In genomic region chr9:126148994-126149393, GRCh38 we compare ENCODE assay signal across 18 cellular contexts.
DNase-seq lines count a peak whose midpoint lies in the region; ATAC-seq and TF ChIP-seq lines count a peak whose summit lies in the region.
"Had no signal": no experiment of that assay in that cellular context is flagged by ENCODE, and none has a peak within 500 bp of the region (broad histone marks: within the 10 kb centered on the region; RNA-seq: fewer than 3 reads in every experiment).

No MANE protein-coding gene starts in this region.

- no peaks in the 10 kb centered on the region for H3K9me3 ChIP-seq in H9 (ENCODE audit: control insufficient read depth, low read depth, low read length)
- no peaks in the 10 kb centered on the region for H3K9me3 ChIP-seq in spleen
- H3K9me3 ChIP-seq in neural progenitor cell (ENCODE audit: low read depth) = no peaks in the 10 kb centered on the region

- no peak overlapping the region for H3K4me2 ChIP-seq in H9 (ENCODE audit: insufficient read depth, insufficient read length, low read length)
- no peak overlapping the region for H3K4me2 ChIP-seq in neural progenitor cell

- in situ Hi-C loops in GM13977 (cut with MboI; ENCODE audit: low pct_unique_long_range_greater_than_20kb, low sequenced_read_pairs, unreplicated experiment) = no loop called here

- no peak overlapping the region for H3K56ac ChIP-seq in H9 (ENCODE audit: insufficient read length, low read depth, low read length)

- no peak overlapping the region for H2BK12ac ChIP-seq in H9 (ENCODE audit: insufficient read length, low read depth, low read length)

- H4K91ac ChIP-seq in H9 (ENCODE audit: insufficient read length, low read depth, low read length) = no peak overlapping the region

- peak; percentile 0 for DNase-seq in AG08396 (ENCODE audit: low spot score)
- peak; percentile 5 for DNase-seq in H9
- peak; percentile 31 for DNase-seq in left lobe of liver (ENCODE audit: low spot score)
- DNase-seq in spleen = peak; percentile 12
- DNase-seq in neural progenitor cell (ENCODE audit: low spot score) = no peak
- no peak for DNase-seq in GM13977 (ENCODE audit: low spot score)
- DNase-seq in amygdala (lab: John Stamatoyannopoulos, UW) = no peak
- DNase-seq: HFFc6; IMR-90; Karpas-422; NCI-H1092; NCI-H146; NCI-H2081 treated with DMSO at 0.1 percent for 48 hours; NCI-H510A; NCI-H748 treated with DMSO at 0.1 percent for 48 hours; NK-92 treated with Interleukin-12 subunit alpha and Interleukin-12 subunit beta, amount 100 ng/mL, for 24 hours had no signal

- no peaks in the 10 kb centered on the region for H3K79me1 ChIP-seq in H9 (ENCODE audit: insufficient read depth, low read depth, low read length, poor library complexity, severe bottlenecking)

- no CpG with 5 or more reads among the region's 4 CpGs for whole genome bisulfite sequencing in H9 (ENCODE audit: extremely low coverage, insufficient read length, low lambda C conversion rate)
- 73 to 95% (median 82%) methylated on average over 1 to 4 of the region's 4 CpGs for WGBS in spleen, 5 donors

- H3K9ac ChIP-seq in H9 (ENCODE audit: extremely low read depth, insufficient read length, low read length) (no peak overlapping the region), neural progenitor cell (no peak overlapping the region)

- no peak overlapping the region for H3K23ac ChIP-seq in H9 (ENCODE audit: insufficient read length, low read depth, low read length)

- no peak overlapping the region for H3T11ph ChIP-seq in H9 (ENCODE audit: low read length)

- H3K27ac ChIP-seq in H9 (ENCODE audit: insufficient read length, low read depth, low read length) = no peak overlapping the region
- H3K27ac ChIP-seq in spleen = no peak overlapping the region
- no peak overlapping the region for H3K27ac ChIP-seq in neural progenitor cell
- H3K27ac ChIP-seq: C4-2B, SK-N-MC had no signal

- H2BK15ac ChIP-seq in H9 (ENCODE audit: low read depth, low read length) = no peak overlapping the region

- no peak overlapping the region for H4K5ac ChIP-seq in H9 (ENCODE audit: insufficient read length, low read depth, low read length)

- peaks cover 16 to 18% of the 10 kb centered on the region in 2 experiments for H3K4me1 Mint-ChIP-seq in H9
- peaks cover 21% of the 10 kb centered on the region for H3K4me1 Mint-ChIP-seq in neural progenitor cell

- H3K4me3 ChIP-seq in spleen = no peak overlapping the region
- H3K4me3 ChIP-seq in neural progenitor cell = no peak overlapping the region
- H3K4me3 ChIP-seq: SK-N-MC had no signal

- no peak overlapping the region for H2BK20ac ChIP-seq in H9 (ENCODE audit: low read depth, low read length, poor library complexity, severe bottlenecking)

- TF ChIP-seq CTCF in H9 (conservative IDR thresholded peaks at IDR 0.05) (no peak), spleen (IDR thresholded peaks at IDR 0.05 in 8 of 11, conservative IDR thresholded peaks at IDR 0.05 in 3 of 11) (no peak), neural progenitor cell (IDR thresholded peaks at IDR 0.05) (no peak), GM13977 (IDR thresholded peaks at IDR 0.05; ENCODE audit: extremely low read depth, insufficient read depth, missing control alignments) (no peak)

- no peak overlapping the region for H3K14ac ChIP-seq in H9 (ENCODE audit: insufficient read depth, low read length)

- no peak overlapping the region for H3K4ac ChIP-seq in H9 (ENCODE audit: low read depth, low read length)

- no peaks in the 10 kb centered on the region for H3K36me3 ChIP-seq in spleen
- no peaks in the 10 kb centered on the region for H3K36me3 ChIP-seq in neural progenitor cell

- no peak overlapping the region for H2BK5ac ChIP-seq in H9 (ENCODE audit: insufficient read length, low read length)

- H3F3A ChIP-seq in neural progenitor cell (ENCODE audit: low read depth) = no peaks in the 10 kb centered on the region

- H3K27me3 ChIP-seq in H9 (ENCODE audit: insufficient read depth, low read length) (peaks cover 7% of the 10 kb centered on the region; the same call in 1 of the 2 replicates), spleen (replicated peaks in 1 of 7) (peaks cover 0 to 31% (median 0%) of the 10 kb centered on the region in 7 donors), neural progenitor cell (peaks cover 17% of the 10 kb centered on the region)

- no peak overlapping the region for H3K4me3 Mint-ChIP-seq in H9
- no peak overlapping the region for H3K4me3 Mint-ChIP-seq in neural progenitor cell
- H3K4me3 Mint-ChIP-seq: HFFc6 had no signal

- H3K79me2 ChIP-seq in H9 (ENCODE audit: insufficient read depth, low read length) (no peaks in the 10 kb centered on the region), neural progenitor cell (ENCODE audit: low read depth) (no peaks in the 10 kb centered on the region)

- no peak overlapping the region for H4K8ac ChIP-seq in H9 (replicated peaks; ENCODE audit: insufficient read length, low read depth, low read length)

- intact Hi-C loops in spleen (cut with DNase I; ENCODE audit: low total_unique reads) = no loop called here

- 0 out of 7 replicates have a peak overlapping the region, but pooled peaks of 1 of the 3 experiments have one; percentile 27 for H3K27ac Mint-ChIP-seq in H9
- no peak overlapping the region for H3K27ac Mint-ChIP-seq in neural progenitor cell
- H3K27ac Mint-ChIP-seq: HFFc6 had no signal

- H3K4me1 ChIP-seq in H9 (ENCODE audit: insufficient read depth, low read length) (no peaks in the 10 kb centered on the region; the same call in 1 of the 2 replicates), spleen (peaks cover 0 to 17% (median 0%) of the 10 kb centered on the region in 6 donors), neural progenitor cell (peaks cover 13% of the 10 kb centered on the region)

- no peak overlapping the region for H3K18ac ChIP-seq in H9 (ENCODE audit: insufficient read length, low read depth, low read length)

- H3K23me2 ChIP-seq in H9 (ENCODE audit: insufficient read length, low read depth, low read length, poor library complexity, severe bottlenecking) = no peaks in the 10 kb centered on the region

- H3K36me3 Mint-ChIP-seq in H9 (ENCODE audit: insufficient read depth in 1 of 3, low read depth in 3 of 3) (no peaks in the 10 kb centered on the region), neural progenitor cell (no peaks in the 10 kb centered on the region)

- no peak for ATAC-seq in left lobe of liver

- no peaks in the 10 kb centered on the region; a peak in 1 of 5 replicates for H3K9me3 Mint-ChIP-seq in H9
- peaks cover 2% of the 10 kb centered on the region for H3K9me3 Mint-ChIP-seq in neural progenitor cell
- H3K9me3 Mint-ChIP-seq: HFFc6 had no signal

- H4K20me1 ChIP-seq in H9 (ENCODE audit: control insufficient read depth, insufficient read depth, insufficient read length) = no peaks in the 10 kb centered on the region
- H4K20me1 ChIP-seq in neural progenitor cell (ENCODE audit: low read depth) = no peaks in the 10 kb centered on the region

- H2AFZ ChIP-seq in H9 (ENCODE audit: low read length) = no peak overlapping the region
- H2AFZ ChIP-seq in neural progenitor cell (replicated peaks) = no peak overlapping the region

- TF ChIP-seq POLR2A in spleen (IDR thresholded peaks at IDR 0.05) = no peak

- H3K27me3 Mint-ChIP-seq in H9 (ENCODE audit: low read depth) (peaks cover 88% of the 10 kb centered on the region), neural progenitor cell (ENCODE audit: insufficient read depth, low read depth) (peaks cover 13% of the 10 kb centered on the region)

- no peak overlapping the region for H2AK5ac ChIP-seq in H9 (ENCODE audit: insufficient read length, low read length)

- H2BK120ac ChIP-seq in H9 (ENCODE audit: low read depth, low read length, poor library complexity, severe bottlenecking) = no peak overlapping the region

Comparison
In these comparisons a context has a peak if more than half of its experiments do, and no peak if none do; other contexts are left out.
1. DNase-seq: peak in AG08396 (single experiment), H9 (single experiment), left lobe of liver (single experiment) and spleen (single experiment); none in neural progenitor cell (single experiment), GM13977 (single experiment) and amygdala (0 of 56).